In genomic region chr1:243247901-243248300, GRCh38 we compare ENCODE assay signal across 32 cellular contexts. TPM values are rescaled to one million over a fixed set of nuclear protein-coding genes. Genes with fewer than 3 reads are reported as not detected.
DNase-seq lines count a peak whose midpoint lies in the region; ATAC-seq, FAIRE-seq and TF ChIP-seq lines count a peak whose summit lies in the region.
"Had no signal": no experiment of that assay in that cellular context is flagged by ENCODE, and none has a peak within 500 bp of the region (broad histone marks: within the 10 kb centered on the region; RNA-seq: fewer than 3 reads in every experiment).

No MANE protein-coding gene starts in this region.

- CTCF ChIA-PET in MCF 10A (lab: Yijun Ruan, JAX) (interaction anchor here (1.2 kb wide), 1 partner anchor 793 kb away, joined by 3 read pairs; no protein-coding TSS in a partner anchor), mammary epithelial cell (lab: Charles Lee; ENCODE audit: low non-redundant PET) (no interaction called here), GM12878 (lab: Yijun Ruan, JAX) (no interaction called here)

- H3K27ac Mint-ChIP-seq in MCF 10A (ENCODE audit: low read depth, unreplicated experiment) (peak overlapping the region; percentile 3), memory B cell (peak overlapping the region; percentile 78)
- peak overlapping the region; percentile 58 for H3K27ac Mint-ChIP-seq in stimulated activated memory B cell treated with anti-CD40 and anti-IgM and Interleukin-4, amounts not matched to agents 10 μg/mL and 1 μg/mL and 100 μg/mL, for 72 hours
- H3K27ac Mint-ChIP-seq: activated CD4-positive, alpha-beta T cell treated with anti-CD3 and anti-CD28 coated beads, Interleukin-2, amount 10 ng/mL, durations not matched to agents 7 days and 5 days; activated naive CD8-positive, alpha-beta T cell had no signal

- no peak for TF ChIP-seq POLR2A in GM12878 (IDR thresholded peaks at IDR 0.05; ENCODE audit: low read depth, low read length)

- dilution Hi-C loops in mammary epithelial cell (cut with HindIII; ENCODE audit: low sequenced_read_pairs): no loop called here

- TF ChIP-seq CTCF in MCF 10A (IDR thresholded peaks at IDR 0.05; ENCODE audit: unreplicated experiment) (no peak), mammary epithelial cell (conservative IDR thresholded peaks at IDR 0.05 in 1 of 2, IDR thresholded peaks at IDR 0.05 in 1 of 2; ENCODE audit: extremely low read depth in 1 of 2, insufficient read depth in 1 of 2, low read depth in 1 of 2, low read length in 2 of 2) (no peak), GM12878 (IDR thresholded peaks at IDR 0.05 in 2 of 3, conservative IDR thresholded peaks at IDR 0.05 in 1 of 3; ENCODE audit: control insufficient read depth in 2 of 3, extremely low read depth in 1 of 3, insufficient read depth in 1 of 3, low read depth in 3 of 3, low read length in 3 of 3) (no peak)

- H4K20me1 ChIP-seq in mammary epithelial cell (ENCODE audit: insufficient read depth, low read length) (no peaks in the 10 kb centered on the region), GM12878 (ENCODE audit: control insufficient read depth, insufficient read depth) (no peaks in the 10 kb centered on the region; the same call in 1 of the 2 replicates)

- peaks cover 57% of the 10 kb centered on the region for H3K4me1 Mint-ChIP-seq in MCF 10A (ENCODE audit: insufficient read depth, unreplicated experiment)
- H3K4me1 Mint-ChIP-seq in memory B cell: peaks cover 38% of the 10 kb centered on the region
- peaks cover 62% of the 10 kb centered on the region for H3K4me1 Mint-ChIP-seq in stimulated activated memory B cell treated with anti-CD40 and anti-IgM and Interleukin-4, amounts not matched to agents 10 μg/mL and 1 μg/mL and 100 μg/mL, for 72 hours

- H3K4me1 ChIP-seq in mammary epithelial cell (ENCODE audit: insufficient read depth, low read length): peaks cover 7% of the 10 kb centered on the region
- H3K4me1 ChIP-seq in GM12878 (ENCODE audit: control insufficient read depth, insufficient read depth, low read length): peaks cover 8% of the 10 kb centered on the region; the same call in 1 of the 2 replicates
- H3K4me1 ChIP-seq: colonic mucosa, testis had no signal

- no peaks in the 10 kb centered on the region for H3K27me3 Mint-ChIP-seq in MCF 10A (ENCODE audit: insufficient read depth, unreplicated experiment)
- H3K27me3 Mint-ChIP-seq in memory B cell: no peaks in the 10 kb centered on the region
- no peaks in the 10 kb centered on the region for H3K27me3 Mint-ChIP-seq in stimulated activated memory B cell treated with anti-CD40 and anti-IgM and Interleukin-4, amounts not matched to agents 10 μg/mL and 1 μg/mL and 100 μg/mL, for 72 hours
- H3K27me3 Mint-ChIP-seq: activated CD4-positive, alpha-beta T cell treated with anti-CD3 and anti-CD28 coated beads, Interleukin-2, amount 10 ng/mL, durations not matched to agents 7 days and 5 days; activated naive CD8-positive, alpha-beta T cell; CD4-positive, alpha-beta memory T cell; naive thymus-derived CD8-positive, alpha-beta T cell had no signal

- RAD21 ChIA-PET in GM12878 (lab: Charles Lee; ENCODE audit: unreplicated experiment): no interaction called here

- no peak overlapping the region for H3K27ac ChIP-seq in mammary epithelial cell (ENCODE audit: insufficient read depth, low read depth, low read length)
- peak overlapping the region; percentile 33; the same call in 1 of the 2 replicates for H3K27ac ChIP-seq in GM12878 (ENCODE audit: control insufficient read depth, insufficient read depth)
- H3K27ac ChIP-seq: 22Rv1, colonic mucosa, testis, WERI-Rb-1 had no signal

- H3K4me2 ChIP-seq in mammary epithelial cell (ENCODE audit: insufficient read depth, low read depth, low read length): no peak overlapping the region
- H3K4me2 ChIP-seq in GM12878 (ENCODE audit: control insufficient read depth, insufficient read depth): peak overlapping the region; percentile 19; the same call in 1 of the 2 replicates

- no peak for DNase-seq in MCF 10A (ENCODE audit: unreplicated experiment)
- no peak for DNase-seq in mammary epithelial cell
- no peak for DNase-seq in GM12878 (ENCODE audit: low read depth, low spot score)
- no peak for DNase-seq in memory B cell (ENCODE audit: low spot score in 2 of 2)
- DNase-seq in SW480 (ENCODE audit: low spot score): no peak
- no peak for DNase-seq in DMS153 (lab: John Stamatoyannopoulos, UW)
- no peak for DNase-seq in stimulated activated naive CD8-positive, alpha-beta T cell treated with anti-CD3 and anti-CD28 coated beads, Interleukin-15, Interleukin-2, amounts not matched to agents 100 U/mL and 50 U/mL, for 24 hours
- DNase-seq: activated CD4-positive, alpha-beta T cell treated with anti-CD3 and anti-CD28 coated beads, Interleukin-2, amount 10 ng/mL, durations not matched to agents 7 days and 5 days; activated effector memory CD4-positive, alpha-beta T cell treated with anti-CD3 and anti-CD28 coated beads, Interleukin-2, amount 50 U/mL, for 16 hours; CD4-positive, alpha-beta memory T cell; colonic mucosa; effector memory CD4-positive, alpha-beta T cell; foreskin fibroblast; head of caudate nucleus; left ventricle myocardium superior; MG63; midbrain; naive thymus-derived CD8-positive, alpha-beta T cell; NCI-H1417; NCI-H2029; NCI-H226; NCI-H774; occipital lobe; stimulated activated naive CD4-positive, alpha-beta T cell; testis; WERI-Rb-1 had no signal

- H3K27me3 ChIP-seq in mammary epithelial cell (ENCODE audit: insufficient read depth, low read length) (no peaks in the 10 kb centered on the region), GM12878 (replicated peaks in 1 of 2; ENCODE audit: control insufficient read depth in 2 of 2, insufficient read depth in 2 of 2, low read length in 1 of 2) (no peaks in the 10 kb centered on the region)
- H3K27me3 ChIP-seq: colonic mucosa, MG63, testis had no signal

- in situ Hi-C loops in mammary epithelial cell (cut with MboI; ENCODE audit: low sequenced_read_pairs in 2 of 2) (no loop called here), GM12878 (cut with MboI) (no loop called here)

- no peaks in the 10 kb centered on the region for H3K9me3 ChIP-seq in mammary epithelial cell (replicated peaks; ENCODE audit: insufficient read depth, low read length)
- no peaks in the 10 kb centered on the region; the same call in 2 of the 3 replicates for H3K9me3 ChIP-seq in GM12878 (replicated peaks; ENCODE audit: control insufficient read depth, insufficient read depth, low read length)
- H3K9me3 ChIP-seq: colonic mucosa, MG63, testis had no signal

- WGBS in mammary epithelial cell (ENCODE audit: low coverage, missing lambda C conversion rate): 100% methylated on average over 3 of the region's 3 CpGs
- WGBS in GM12878 (ENCODE audit: insufficient coverage, insufficient replicate concordance, low lambda C conversion rate, missing lambda C conversion rate): 81% methylated on average over 3 of the region's 3 CpGs

- H3K9me3 Mint-ChIP-seq in MCF 10A (ENCODE audit: unreplicated experiment): no peaks in the 10 kb centered on the region
- no peaks in the 10 kb centered on the region for H3K9me3 Mint-ChIP-seq in memory B cell
- no peaks in the 10 kb centered on the region for H3K9me3 Mint-ChIP-seq in stimulated activated memory B cell treated with anti-CD40 and anti-IgM and Interleukin-4, amounts not matched to agents 10 μg/mL and 1 μg/mL and 100 μg/mL, for 72 hours
- H3K9me3 Mint-ChIP-seq: CD4-positive, alpha-beta memory T cell; naive thymus-derived CD8-positive, alpha-beta T cell had no signal

- intact Hi-C loops in MCF 10A (cut with micrococcal nuclease): no loop called here
- intact Hi-C loops in mammary epithelial cell (cut with micrococcal nuclease): no loop called here
- intact Hi-C loops in GM12878 (cut with micrococcal nuclease; ENCODE audit: unreplicated experiment): no loop called here

- H3K79me2 ChIP-seq in mammary epithelial cell (ENCODE audit: insufficient read depth, low read length): peaks cover 93% of the 10 kb centered on the region
- H3K79me2 ChIP-seq in GM12878 (ENCODE audit: control insufficient read depth, insufficient read depth, low read length): peaks cover 82% of the 10 kb centered on the region

- H3K9ac ChIP-seq in mammary epithelial cell (ENCODE audit: insufficient read depth, low read length) (no peak overlapping the region), GM12878 (ENCODE audit: control insufficient read depth, insufficient read depth, low read length) (no peak overlapping the region)

- TF ChIP-seq RAD21 in GM12878 (IDR thresholded peaks at IDR 0.05; ENCODE audit: insufficient read depth, low read depth, low read length): no peak

- POLR2A ChIA-PET in MCF 10A (lab: Yijun Ruan, JAX): interaction anchor here (0.7 to 4.0 kb wide), 6 partner anchors 9 to 65 kb away, joined by 3 to 24 read pairs (median 4); partner anchors contain the start of genes CEP170 and SDCCAG8
- POLR2A ChIA-PET in GM12878 (lab: Charles Lee): interaction anchor here (2.1 kb wide), 1 partner anchor 8 kb away, joined by 17 read pairs; the partner anchor contains the start of genes CEP170 and SDCCAG8

- H3K4me3 Mint-ChIP-seq in MCF 10A (ENCODE audit: unreplicated experiment) (no peak overlapping the region), memory B cell (no peak overlapping the region)
- no peak overlapping the region for H3K4me3 Mint-ChIP-seq in stimulated activated memory B cell treated with anti-CD40 and anti-IgM and Interleukin-4, amounts not matched to agents 10 μg/mL and 1 μg/mL and 100 μg/mL, for 72 hours
- H3K4me3 Mint-ChIP-seq: activated CD4-positive, alpha-beta T cell treated with anti-CD3 and anti-CD28 coated beads, Interleukin-2, amount 10 ng/mL, durations not matched to agents 7 days and 5 days; activated naive CD8-positive, alpha-beta T cell; CD4-positive, alpha-beta memory T cell had no signal

- BruUV-seq in MCF 10A (replicated peaks; lab: Mats Ljungman, UMichigan): no TSS peak
- no TSS peak for BruUV-seq in mammary epithelial cell (replicated peaks; lab: Mats Ljungman, UMichigan)
- BruUV-seq in GM12878 (replicated peaks; lab: Mats Ljungman, UMichigan): no TSS peak

- ATAC-seq in GM12878: peak; percentile 12
- no peak for ATAC-seq in memory B cell (ENCODE audit: low read depth)
- ATAC-seq in stimulated activated memory B cell treated with anti-CD40 and anti-IgM and Interleukin-4, amounts not matched to agents 10 μg/mL and 1 μg/mL and 100 μg/mL, for 72 hours: peak; percentile 31
- ATAC-seq in stimulated activated naive CD8-positive, alpha-beta T cell treated with anti-CD3 and anti-CD28 coated beads, Interleukin-15, Interleukin-2, amounts not matched to agents 100 U/mL and 50 U/mL, for 24 hours: no peak
- ATAC-seq: K562; left ventricle myocardium superior; naive thymus-derived CD8-positive, alpha-beta T cell had no signal

- H2AFZ ChIP-seq in mammary epithelial cell (ENCODE audit: low read depth, low read length) (no peak overlapping the region), GM12878 (ENCODE audit: control insufficient read depth, low read depth, low read length) (no peak overlapping the region)

- no peak for FAIRE-seq in GM12878 (lab: Jason Lieb, UNC)
- FAIRE-seq: islet of Langerhans, K562, urothelium cell line had no signal

- SMC1A ChIA-PET in GM12878 (lab: Charles Lee; ENCODE audit: uncharacterized antibody, unreplicated experiment): interaction anchor here (1.4 to 1.9 kb wide), 3 partner anchors 21 to 66 kb away, joined by 4 to 7 read pairs (median 6); no protein-coding TSS in a partner anchor

- H3K4me3 ChIP-seq in mammary epithelial cell (replicated peaks in 1 of 3; ENCODE audit: insufficient read depth in 1 of 3, low read depth in 2 of 3, low read length in 3 of 3) (no peak overlapping the region), GM12878 (no peak overlapping the region; the same call in 1 of the 2 replicates)
- H3K4me3 ChIP-seq: colonic mucosa, K562, MG63, testis had no signal

- TF ChIP-seq EP300 in GM12878 (IDR thresholded peaks at IDR 0.05; ENCODE audit: borderline replicate concordance in 1 of 2, control insufficient read depth in 1 of 2, low read depth in 2 of 2, low read length in 2 of 2): no peak

- peaks cover 6% of the 10 kb centered on the region for H3K36me3 Mint-ChIP-seq in MCF 10A (ENCODE audit: insufficient read depth, unreplicated experiment)
- peaks cover 2% of the 10 kb centered on the region for H3K36me3 Mint-ChIP-seq in memory B cell
- peaks cover 3% of the 10 kb centered on the region for H3K36me3 Mint-ChIP-seq in stimulated activated memory B cell treated with anti-CD40 and anti-IgM and Interleukin-4, amounts not matched to agents 10 μg/mL and 1 μg/mL and 100 μg/mL, for 72 hours

- H3K36me3 ChIP-seq in mammary epithelial cell (ENCODE audit: insufficient read depth, low read length) (no peaks in the 10 kb centered on the region), GM12878 (ENCODE audit: control insufficient read depth in 2 of 2, insufficient read depth in 2 of 2, low read length in 1 of 2) (no peaks in the 10 kb centered on the region; a peak in 1 of 4 replicates)
- H3K36me3 ChIP-seq: colonic mucosa had no signal

RNA-seq across cellular contexts. Expression of gene CEP170, which starts 7.2 kb away (rescaled TPM):
- 148 and 182 TPM in 2 replicates for total RNA-seq in MCF 10A (2022)
- 10 to 100 TPM; 64.6 to 75.7 TPM for total RNA-seq in mammary epithelial cell
- polyA plus RNA-seq in mammary epithelial cell: 23.9 TPM
- 73.6 TPM for polyA minus RNA-seq in mammary epithelial cell
- total RNA-seq in GM12878 (2013; cell fraction: nucleolus; rRNA removed): 184 and 188 TPM in 2 replicates
- total RNA-seq in GM12878 (2014; rRNA removed): 42.9 and 58.5 TPM in 2 replicates
- 65.6 and 67.3 TPM in 2 replicates for total RNA-seq in GM12878 (2014; rRNA removed; fragmentation: Illumina TruSeq; extraction: Trizol)
- 49.4 and 56.5 TPM in 2 replicates for total RNA-seq in GM12878 (2021)
- 21.5 TPM for polyA plus RNA-seq in GM12878 (2011; ENCODE audit: low read depth)
- polyA plus RNA-seq in GM12878 (2011; rRNA removed): 58.9 and 78.3 TPM in 2 replicates
- polyA plus RNA-seq in GM12878 (2011; cell fraction: cytosol; rRNA removed): 26.2 and 27.3 TPM in 2 replicates
- polyA plus RNA-seq in GM12878 (2011; cell fraction: nucleus; rRNA removed): 51.2 and 55.9 TPM in 2 replicates
- polyA plus RNA-seq in GM12878 (2012): 25.3 and 26.9 TPM in 2 replicates
- polyA plus RNA-seq in GM12878 (2014; fragmentation: Illumina TruSeq; extraction: Trizol): 51.3 and 59.7 TPM in 2 replicates
- 10 to 100 TPM; 15.0 to 16.8 TPM for polyA plus RNA-seq in GM12878 (2014; fragmentation: Nextera tagmentation; extraction: Ambion mirVana)
- 24.6 and 37.5 TPM in 2 replicates for polyA plus RNA-seq in GM12878 (2014; rRNA removed)
- polyA plus RNA-seq in GM12878 (2016; fragmentation: Nextera tagmentation; extraction: Ambion mirVana): 10 to 100 TPM; 27.0 to 34.4 TPM
- polyA minus RNA-seq in GM12878 (2011; rRNA and poly(A)+ RNA removed): 68.3 and 80.1 TPM in 2 replicates
- 24.4 and 26.5 TPM in 2 replicates for polyA minus RNA-seq in GM12878 (2011; cell fraction: cytosol; rRNA and poly(A)+ RNA removed)
- 92.7 and 137 TPM in 2 replicates for polyA minus RNA-seq in GM12878 (2011; cell fraction: nucleus; rRNA and poly(A)+ RNA removed)

RNA-seq across cellular contexts. Expression of gene SDCCAG8, which starts 7.9 kb away (rescaled TPM):
- total RNA-seq in MCF 10A (2022): 81.1 and 128 TPM in 2 replicates
- 10 to 100 TPM; 34.7 to 42.1 TPM for total RNA-seq in mammary epithelial cell
- polyA plus RNA-seq in mammary epithelial cell: 22.4 TPM
- 33.5 TPM for polyA minus RNA-seq in mammary epithelial cell
- total RNA-seq in GM12878 (2013; cell fraction: nucleolus; rRNA removed): 95.1 and 111 TPM in 2 replicates
- 17.7 and 18.5 TPM in 2 replicates for total RNA-seq in GM12878 (2014; rRNA removed)
- 21.1 and 23.8 TPM in 2 replicates for total RNA-seq in GM12878 (2014; rRNA removed; fragmentation: Illumina TruSeq; extraction: Trizol)
- total RNA-seq in GM12878 (2021): 15.0 and 17.5 TPM in 2 replicates
- polyA plus RNA-seq in GM12878 (2011; ENCODE audit: low read depth): 10.5 TPM
- polyA plus RNA-seq in GM12878 (2011; rRNA removed): 23.4 and 40.8 TPM in 2 replicates
- polyA plus RNA-seq in GM12878 (2011; cell fraction: cytosol; rRNA removed): 10.6 and 14.2 TPM in 2 replicates
- 19.5 and 20.8 TPM in 2 replicates for polyA plus RNA-seq in GM12878 (2011; cell fraction: nucleus; rRNA removed)
- 21.3 and 21.5 TPM in 2 replicates for polyA plus RNA-seq in GM12878 (2012)
- 18.4 and 20.1 TPM in 2 replicates for polyA plus RNA-seq in GM12878 (2014; fragmentation: Illumina TruSeq; extraction: Trizol)
- polyA plus RNA-seq in GM12878 (2014; fragmentation: Nextera tagmentation; extraction: Ambion mirVana): 10 to 100 TPM; 18.8 to 21.5 TPM
- polyA plus RNA-seq in GM12878 (2014; rRNA removed): 10.2 and 17.9 TPM in 2 replicates
- 10 to 100 TPM; 24.1 to 25.6 TPM for polyA plus RNA-seq in GM12878 (2016; fragmentation: Nextera tagmentation; extraction: Ambion mirVana)
- polyA minus RNA-seq in GM12878 (2011; rRNA and poly(A)+ RNA removed): 22.8 and 40.5 TPM in 2 replicates
- polyA minus RNA-seq in GM12878 (2011; cell fraction: cytosol; rRNA and poly(A)+ RNA removed): 7.4 and 10.2 TPM in 2 replicates
- 18.7 and 20.3 TPM in 2 replicates for polyA minus RNA-seq in GM12878 (2011; cell fraction: nucleus; rRNA and poly(A)+ RNA removed)

Comparison
In these comparisons a context has a peak if more than half of its experiments do, and no peak if none do; other contexts are left out.
1. H3K27ac Mint-ChIP-seq: peak in every context shown above with its lines; median percentile 78 in memory B cell; 58 in stimulated activated memory B cell treated with anti-CD40 and anti-IgM and Interleukin-4, amounts not matched to agents 10 μg/mL and 1 μg/mL and 100 μg/mL, for 72 hours; 3 in MCF 10A.
2. ATAC-seq: peak in GM12878 (single experiment) and stimulated activated memory B cell treated with anti-CD40 and anti-IgM and Interleukin-4, amounts not matched to agents 10 μg/mL and 1 μg/mL and 100 μg/mL, for 72 hours (single experiment); none in memory B cell (single experiment) and stimulated activated naive CD8-positive, alpha-beta T cell treated with anti-CD3 and anti-CD28 coated beads, Interleukin-15, Interleukin-2, amounts not matched to agents 100 U/mL and 50 U/mL, for 24 hours (single experiment).